In the genomic region with DNA sequence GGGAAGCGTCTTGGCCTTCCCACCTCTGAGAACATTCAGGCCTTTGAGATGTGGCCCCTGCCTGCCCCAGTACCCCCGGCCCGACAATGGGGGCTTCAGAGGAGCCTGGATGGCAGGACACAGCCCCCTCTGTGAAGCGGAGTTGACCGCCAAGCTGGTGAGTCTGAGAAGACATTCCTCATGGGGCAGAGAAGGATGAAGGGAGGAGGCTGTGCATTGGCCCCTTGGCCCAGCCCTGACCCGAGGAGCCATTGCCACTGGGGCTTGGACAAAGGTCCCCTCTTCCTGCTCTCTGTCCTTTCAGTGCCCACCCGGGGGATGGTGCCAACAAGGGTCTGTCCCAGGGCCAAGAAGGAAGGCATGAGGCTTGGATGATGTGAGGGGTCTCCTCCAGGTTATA, we compare ENCODE assay signal across 33 cellular contexts. TPM values are rescaled to one million over a fixed set of nuclear protein-coding genes. Genes with fewer than 3 reads are reported as not detected.
"Had no signal": no experiment of that assay in that cellular context is flagged by ENCODE, and none has a peak within 500 bp of the region (broad histone marks: within the 10 kb centered on the region; RNA-seq: fewer than 3 reads in every experiment).

No MANE protein-coding gene starts in this region.

- H3K4me1 Mint-ChIP-seq: activated CD4-positive, alpha-beta T cell treated with anti-CD3 and anti-CD28 coated beads for 36 hours had no signal

- H3K9me3 Mint-ChIP-seq: activated CD4-positive, alpha-beta memory T cell treated with anti-CD3 and anti-CD28 coated beads for 36 hours; activated CD4-positive, alpha-beta T cell treated with anti-CD3 and anti-CD28 coated beads, Interleukin-2, amount 10 ng/mL, durations not matched to agents 24 days and 14 days; activated naive CD4-positive, alpha-beta T cell treated with anti-CD3 and anti-CD28 coated beads, Interleukin-2, amount 50 U/mL, for 72 hours; activated naive CD8-positive, alpha-beta T cell treated with anti-CD3 and anti-CD28 coated beads, Interleukin-2, amount 10 ng/mL, durations not matched to agents 7 days and 5 days; activated T-helper 1 cell treated with anti-CD3 and anti-CD28 coated beads, Interleukin-12 subunit alpha, Interleukin-12 subunit beta, Interleukin-2, Interleukin-4 antibody, amounts not matched to agents 30 ng/mL and 10 ng/mL and 1 ng/mL, durations not matched to agents 14 hours and 24 hours and 36 hours; activated T-helper 2 cell treated with anti-CD3 and anti-CD28 coated beads, Interferon-gamma antibody, Interleukin-2, Interleukin-4, amounts not matched to agents 10 μg/mL and 5 μg/mL and 100 μg/mL, durations not matched to agents 14 hours and 24 hours and 36 hours; dendritic cell treated with granulocyte-macrophage colony-stimulating factor and Interleukin-4, amounts not matched to agents 40 ng/mL and 50 ng/mL, for 4 days had no signal

- H3K36me3 Mint-ChIP-seq: activated CD4-positive, alpha-beta memory T cell treated with anti-CD3 and anti-CD28 coated beads for 36 hours; activated CD8-positive, alpha-beta memory T cell treated with anti-CD3 and anti-CD28 coated beads, Interleukin-2, amount 10 ng/mL, durations not matched to agents 7 days and 5 days; activated naive CD4-positive, alpha-beta T cell treated with anti-CD3 and anti-CD28 coated beads, Interleukin-2, amount 50 U/mL, for 72 hours; activated naive CD8-positive, alpha-beta T cell treated with anti-CD3 and anti-CD28 coated beads, Interleukin-2, amount 10 ng/mL, durations not matched to agents 7 days and 5 days; brain had no signal

- H3K9me3 ChIP-seq: ascending aorta, breast epithelium, esophagus squamous epithelium, gastroesophageal sphincter, heart right ventricle had no signal

- H3K4me3 ChIP-seq: ascending aorta, breast epithelium, cardiac muscle cell, coronary artery, dorsolateral prefrontal cortex, esophagus squamous epithelium, gastroesophageal sphincter, heart right ventricle had no signal

- H3K27ac ChIP-seq: ascending aorta, breast epithelium, cardiac muscle cell, coronary artery, dorsolateral prefrontal cortex, esophagus squamous epithelium, gastroesophageal sphincter, heart right ventricle had no signal

- DNase-seq: activated CD4-positive, alpha-beta memory T cell treated with anti-CD3 and anti-CD28 coated beads for 36 hours; activated CD4-positive, alpha-beta T cell treated with anti-CD3 and anti-CD28 coated beads for 36 hours; activated CD4-positive, alpha-beta T cell treated with anti-CD3 and anti-CD28 coated beads, Interleukin-2, amount 10 ng/mL, durations not matched to agents 24 days and 14 days; activated CD4-positive, CD25-positive, alpha-beta regulatory T cell; activated CD4-positive, CD25-positive, alpha-beta regulatory T cell treated with anti-CD3 and anti-CD28 coated beads, Interleukin-2, amount 50 U/mL, for 72 hours; activated CD8-positive, alpha-beta memory T cell treated with anti-CD3 and anti-CD28 coated beads, Interleukin-2, amount 10 ng/mL, durations not matched to agents 7 days and 5 days; activated CD8-positive, alpha-beta memory T cell treated with anti-CD3 and anti-CD28 coated beads, Interleukin-2, amount 50 U/mL, for 4 hours; activated CD8-positive, alpha-beta T cell treated with anti-CD3 and anti-CD28 coated beads, Interleukin-2, amount 10 ng/mL, durations not matched to agents 7 days and 5 days; activated gamma-delta T cell treated with Interleukin-2 at 50 U/mL for 16 hours; activated naive CD4-positive, alpha-beta T cell treated with Interleukin-2 at 50 U/mL for 16 hours; activated naive CD8-positive, alpha-beta T cell treated with anti-CD3 and anti-CD28 coated beads, Interleukin-2, amount 10 ng/mL, durations not matched to agents 7 days and 5 days; activated T-cell treated with anti-CD3 and anti-CD28 coated beads, Interleukin-2, amount 50 U/mL, for 1 hour; activated T-cell treated with anti-CD3 and anti-CD28 coated beads, Interleukin-2, amount 50 U/mL, for 48 hours; central memory CD4-positive, alpha-beta T cell; cerebellar nuclear complex; dorsolateral prefrontal cortex; effector memory CD4-positive, alpha-beta T cell; esophagus squamous epithelium; foreskin melanocyte; heart right ventricle; T-helper 2 cell had no signal

- H3K4me3 Mint-ChIP-seq: activated CD4-positive, alpha-beta memory T cell treated with anti-CD3 and anti-CD28 coated beads for 36 hours; activated CD4-positive, alpha-beta T cell treated with anti-CD3 and anti-CD28 coated beads for 36 hours; activated CD4-positive, alpha-beta T cell treated with anti-CD3 and anti-CD28 coated beads, Interleukin-2, amount 10 ng/mL, durations not matched to agents 24 days and 14 days; activated CD8-positive, alpha-beta memory T cell treated with anti-CD3 and anti-CD28 coated beads, Interleukin-2, amount 10 ng/mL, durations not matched to agents 7 days and 5 days; activated CD8-positive, alpha-beta T cell treated with anti-CD3 and anti-CD28 coated beads, Interleukin-2, amount 10 ng/mL, durations not matched to agents 7 days and 5 days; activated naive CD8-positive, alpha-beta T cell treated with anti-CD3 and anti-CD28 coated beads, Interleukin-2, amount 10 ng/mL, durations not matched to agents 7 days and 5 days; activated T-helper 1 cell treated with anti-CD3 and anti-CD28 coated beads, Interleukin-12 subunit alpha, Interleukin-12 subunit beta, Interleukin-2, Interleukin-4 antibody, amounts not matched to agents 30 ng/mL and 10 ng/mL and 1 ng/mL, durations not matched to agents 14 hours and 24 hours and 36 hours; brain; dendritic cell treated with granulocyte-macrophage colony-stimulating factor and Interleukin-4, amounts not matched to agents 40 ng/mL and 50 ng/mL, for 4 days had no signal

- H3K4me1 ChIP-seq: ascending aorta, breast epithelium, gastroesophageal sphincter had no signal

- H3K27ac Mint-ChIP-seq: activated CD4-positive, alpha-beta memory T cell treated with anti-CD3 and anti-CD28 coated beads for 36 hours; activated CD4-positive, alpha-beta T cell treated with anti-CD3 and anti-CD28 coated beads for 36 hours; activated CD8-positive, alpha-beta memory T cell treated with anti-CD3 and anti-CD28 coated beads, Interleukin-2, amount 10 ng/mL, durations not matched to agents 7 days and 5 days; activated CD8-positive, alpha-beta T cell treated with anti-CD3 and anti-CD28 coated beads, Interleukin-2, amount 10 ng/mL, durations not matched to agents 7 days and 5 days; activated naive CD8-positive, alpha-beta T cell treated with anti-CD3 and anti-CD28 coated beads, Interleukin-2, amount 10 ng/mL, durations not matched to agents 7 days and 5 days; activated T-helper 1 cell treated with anti-CD3 and anti-CD28 coated beads, Interleukin-12 subunit alpha, Interleukin-12 subunit beta, Interleukin-2, Interleukin-4 antibody, amounts not matched to agents 30 ng/mL and 10 ng/mL and 1 ng/mL, durations not matched to agents 14 hours and 24 hours and 36 hours; activated T-helper 2 cell treated with anti-CD3 and anti-CD28 coated beads, Interferon-gamma antibody, Interleukin-2, Interleukin-4, amounts not matched to agents 10 μg/mL and 5 μg/mL and 100 μg/mL, durations not matched to agents 14 hours and 24 hours and 36 hours; brain; dendritic cell treated with granulocyte-macrophage colony-stimulating factor and Interleukin-4, amounts not matched to agents 40 ng/mL and 50 ng/mL, for 4 days had no signal

- H3K27me3 ChIP-seq: ascending aorta, breast epithelium, cardiac muscle cell had no signal

- H3K36me3 ChIP-seq: ascending aorta, breast epithelium, cardiac muscle cell, esophagus squamous epithelium, gastroesophageal sphincter, heart right ventricle had no signal

RNA-seq across cellular contexts. Expression of a gene that starts 49.5 kb away (rescaled TPM):
- total RNA-seq: activated CD4-positive, alpha-beta T cell treated with anti-CD3 and anti-CD28 coated beads, Interleukin-2, amount 10 ng/mL, durations not matched to agents 24 days and 14 days; activated CD8-positive, alpha-beta memory T cell treated with anti-CD3 and anti-CD28 coated beads for 36 hours; activated naive CD4-positive, alpha-beta T cell treated with anti-CD3 and anti-CD28 coated beads, Interleukin-2, amount 50 U/mL, for 72 hours; glomerular endothelial cell had no signal
